ENCODE assay signal across 21 cellular contexts in the genomic region with DNA sequence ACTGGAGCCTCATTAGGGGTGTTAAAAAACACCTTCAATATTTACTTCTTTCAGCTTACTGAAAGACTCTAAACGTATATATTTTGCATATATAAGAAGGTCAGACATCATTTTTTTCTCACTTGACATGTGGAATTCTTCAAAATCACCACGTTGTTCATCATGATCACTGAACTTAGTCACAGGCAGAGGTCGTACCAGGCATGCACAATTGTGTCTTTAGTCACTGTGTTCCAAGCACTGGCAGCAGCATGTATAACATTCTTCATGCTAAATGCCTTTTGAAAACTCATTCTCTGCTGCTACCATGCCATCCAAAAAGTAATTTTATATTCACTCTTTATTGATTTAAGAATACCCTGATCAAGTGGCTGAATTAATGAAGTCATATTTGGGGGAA.
DNase-seq lines count a peak whose midpoint lies in the region; ATAC-seq and TF ChIP-seq lines count a peak whose summit lies in the region.
"Had no signal": no experiment of that assay in that cellular context is flagged by ENCODE, and none has a peak within 500 bp of the region (broad histone marks: within the 10 kb centered on the region; RNA-seq: fewer than 3 reads in every experiment).

No MANE protein-coding gene starts in this region.

- H3K27me3 Mint-ChIP-seq in natural killer cell (ENCODE audit: low read depth in 2 of 2), result no peaks in the 10 kb centered on the region
- no peaks in the 10 kb centered on the region for H3K27me3 Mint-ChIP-seq in CD14-positive monocyte (ENCODE audit: low read depth in 3 of 3)
- H3K27me3 Mint-ChIP-seq: activated CD8-positive, alpha-beta memory T cell treated with anti-CD3 and anti-CD28 coated beads, Interleukin-2, amount 10 ng/mL, durations not matched to agents 7 days and 5 days had no signal

- no peak overlapping the region for H3K27ac Mint-ChIP-seq in natural killer cell
- H3K27ac Mint-ChIP-seq in CD14-positive monocyte, result no peak overlapping the region
- H3K27ac Mint-ChIP-seq: activated CD8-positive, alpha-beta memory T cell treated with anti-CD3 and anti-CD28 coated beads, Interleukin-2, amount 10 ng/mL, durations not matched to agents 7 days and 5 days; endodermal cell had no signal

- no peaks in the 10 kb centered on the region for H3K36me3 Mint-ChIP-seq in natural killer cell
- H3K36me3 Mint-ChIP-seq in CD14-positive monocyte, result no peaks in the 10 kb centered on the region
- H3K36me3 Mint-ChIP-seq: activated CD8-positive, alpha-beta memory T cell treated with anti-CD3 and anti-CD28 coated beads, Interleukin-2, amount 10 ng/mL, durations not matched to agents 7 days and 5 days had no signal

- DNase-seq in EL (peak; percentile 48), LHCN-M2 (ENCODE audit: low read depth) (peak; percentile 44), cardiac fibroblast (ENCODE audit: low read depth in 2 of 2) (peak in 1 of 2 donors; percentile 60), myocyte (ENCODE audit: low read depth) (peak; percentile 23), natural killer cell (no peak), amniotic stem cell (lab: John Stamatoyannopoulos, UW) (no peak), CD14-positive monocyte (ENCODE audit: low spot score) (no peak)
- DNase-seq in activated CD4-positive, alpha-beta T cell treated with anti-CD3 and anti-CD28 coated beads, Interleukin-2, amount 50 U/mL, for 4 hours, result no peak
- DNase-seq: activated CD8-positive, alpha-beta memory T cell treated with anti-CD3 and anti-CD28 coated beads, Interleukin-2, amount 10 ng/mL, durations not matched to agents 7 days and 5 days; activated gamma-delta T cell treated with Interleukin-2 at 50 U/mL for 16 hours; DMS53; endodermal cell; glutamatergic neuron; MG63; midbrain; NCI-H187 treated with DMSO at 0.1 percent for 48 hours; NCI-H524; nucleus accumbens; spleen; stimulated activated naive CD8-positive, alpha-beta T cell treated with anti-CD3 and anti-CD28 coated beads, Interleukin-15, Interleukin-2, amounts not matched to agents 100 U/mL and 50 U/mL, for 24 hours had no signal

- H3K4me3 ChIP-seq in cardiac fibroblast (replicated peaks in 1 of 2; ENCODE audit: low read depth in 2 of 2, low read length in 2 of 2), result no peak overlapping the region
- H3K4me3 ChIP-seq: BLaER1, MG63, spleen had no signal

- TF ChIP-seq CTCF in cardiac fibroblast (IDR thresholded peaks at IDR 0.05; ENCODE audit: low read depth, low read length) (peak; percentile 11), natural killer cell (IDR thresholded peaks at IDR 0.05) (no peak), CD14-positive monocyte (IDR thresholded peaks at IDR 0.05) (no peak)

- H3K4me3 Mint-ChIP-seq in natural killer cell (no peak overlapping the region), CD14-positive monocyte (no peak overlapping the region)
- H3K4me3 Mint-ChIP-seq: activated CD8-positive, alpha-beta memory T cell treated with anti-CD3 and anti-CD28 coated beads, Interleukin-2, amount 10 ng/mL, durations not matched to agents 7 days and 5 days; endodermal cell had no signal

- H3K9me3 Mint-ChIP-seq in natural killer cell (peaks cover 0 to 1% of the 10 kb centered on the region in 2 donors), CD14-positive monocyte (peaks cover 0 to 3% (median 1%) of the 10 kb centered on the region in 7 donors)
- H3K9me3 Mint-ChIP-seq: endodermal cell had no signal

- H3K4me1 Mint-ChIP-seq in natural killer cell (no peaks in the 10 kb centered on the region), CD14-positive monocyte (no peaks in the 10 kb centered on the region)
- H3K4me1 Mint-ChIP-seq: activated CD8-positive, alpha-beta memory T cell treated with anti-CD3 and anti-CD28 coated beads, Interleukin-2, amount 10 ng/mL, durations not matched to agents 7 days and 5 days had no signal

- intact Hi-C loops in natural killer cell (cut with micrococcal nuclease), result no loop called here
- intact Hi-C loops in CD14-positive monocyte (cut with micrococcal nuclease), result no loop called here

- ATAC-seq in natural killer cell, result no peak
- ATAC-seq: activated CD8-positive, alpha-beta memory T cell treated with anti-CD3 and anti-CD28 coated beads, Interleukin-2, amount 10 ng/mL, durations not matched to agents 7 days and 5 days; stimulated activated naive CD8-positive, alpha-beta T cell treated with anti-CD3 and anti-CD28 coated beads, Interleukin-15, Interleukin-2, amounts not matched to agents 100 U/mL and 50 U/mL, for 24 hours had no signal

Comparison
In these comparisons a context has a peak if more than half of its experiments do, and no peak if none do; other contexts are left out.
1. DNase-seq: peak in EL (single experiment), LHCN-M2 (single experiment) and myocyte (single experiment); none in activated CD4-positive, alpha-beta T cell treated with anti-CD3 and anti-CD28 coated beads, Interleukin-2, amount 50 U/mL, for 4 hours (0 of 2), natural killer cell (single experiment), amniotic stem cell (single experiment) and CD14-positive monocyte (single experiment).